In genomic region chr18:36095936-36096519, GRCh38 we compare ENCODE assay signal across 8 cellular contexts. TPM values are rescaled to one million over a fixed set of nuclear protein-coding genes. Genes with fewer than 3 reads are reported as not detected.
DNase-seq lines count a peak whose midpoint lies in the region; ATAC-seq and TF ChIP-seq lines count a peak whose summit lies in the region.

No MANE protein-coding gene starts in this region.

- H3K27ac ChIP-seq in right lobe of liver, result no peak overlapping the region

- no peaks in the 10 kb centered on the region for H3K36me3 Mint-ChIP-seq in T-helper 2 cell treated with Interferon-gamma antibody and Interleukin-4, amounts not matched to agents 5 μg/mL and 100 μg/mL, for 36 hours (ENCODE audit: low read depth)

- no peaks in the 10 kb centered on the region for H3K9me3 Mint-ChIP-seq in T-helper 2 cell treated with Interferon-gamma antibody and Interleukin-4, amounts not matched to agents 5 μg/mL and 100 μg/mL, for 36 hours

- ATAC-seq in right lobe of liver, result peak; percentile 67 to 80 (median 70)
- no peak for ATAC-seq in GM18498 (IDR thresholded peaks at IDR 0.05; ENCODE audit: unreplicated experiment)
- no peak for ATAC-seq in HG02840 (IDR thresholded peaks at IDR 0.05; ENCODE audit: low FRiP score, unreplicated experiment)

- TF ChIP-seq CTCF in right lobe of liver (IDR thresholded peaks at IDR 0.05), result peak; percentile 56 to 76 (median 62)

- no peaks in the 10 kb centered on the region for H3K27me3 ChIP-seq in right lobe of liver

- POLR2A ChIA-PET in HEK293T (lab: Yijun Ruan, JAX), result interaction anchor here (0.6 to 1.7 kb wide), 2 partner anchors 34 to 166 kb away, joined by 3 to 5 read pairs; no protein-coding TSS in a partner anchor

- peaks cover 24% of the 10 kb centered on the region for H3K27me3 Mint-ChIP-seq in T-helper 2 cell treated with Interferon-gamma antibody and Interleukin-4, amounts not matched to agents 5 μg/mL and 100 μg/mL, for 36 hours (ENCODE audit: low read depth)

- H3K36me3 ChIP-seq in right lobe of liver, result no peaks in the 10 kb centered on the region

- DNase-seq in COR-L47 (lab: John Stamatoyannopoulos, UW), result peak; percentile 70
- peak; percentile 49 for DNase-seq in HEK293T (ENCODE audit: extremely low spot score)
- DNase-seq in NCI-H82 (lab: John Stamatoyannopoulos, UW), result peak; percentile 67
- DNase-seq in central memory CD4-positive, alpha-beta T cell, result peak; percentile 38
- DNase-seq in right lobe of liver, result no peak
- DNase-seq in T-helper 2 cell treated with Interferon-gamma antibody and Interleukin-4, amounts not matched to agents 5 μg/mL and 100 μg/mL, for 36 hours (ENCODE audit: low spot score), result no peak

- H3K4me3 ChIP-seq in right lobe of liver, result no peak overlapping the region

- WGBS in right lobe of liver (ENCODE audit: insufficient coverage, low coverage, low lambda C conversion rate, missing lambda C conversion rate), result 15% methylated on average over 1 of the region's 1 CpG

- H3K9me3 ChIP-seq in right lobe of liver, result no peaks in the 10 kb centered on the region

- peaks cover 8% of the 10 kb centered on the region for H3K4me1 Mint-ChIP-seq in T-helper 2 cell treated with Interferon-gamma antibody and Interleukin-4, amounts not matched to agents 5 μg/mL and 100 μg/mL, for 36 hours (ENCODE audit: low read depth)

- H3K4me3 Mint-ChIP-seq in T-helper 2 cell treated with Interferon-gamma antibody and Interleukin-4, amounts not matched to agents 5 μg/mL and 100 μg/mL, for 36 hours, result no peak overlapping the region

- intact Hi-C loops in right lobe of liver (cut with DNase I), result loop anchor here in 1 of 2 donors (5.0 kb wide), 1 partner anchor 191 kb away; no protein-coding TSS in a partner anchor

- TF ChIP-seq POLR2A in right lobe of liver (IDR thresholded peaks at IDR 0.05), result no peak

- CTCF ChIA-PET in HEK293T (lab: Yijun Ruan, JAX), result interaction anchor here (0.7 to 2.9 kb wide), 18 partner anchors 10 to 733 kb away, joined by 3 to 46 read pairs (median 4); partner anchors contain the start of genes KIAA1328, RPRD1A and TPGS2

- H3K4me1 ChIP-seq in right lobe of liver, result no peaks in the 10 kb centered on the region

- H3K27ac Mint-ChIP-seq in T-helper 2 cell treated with Interferon-gamma antibody and Interleukin-4, amounts not matched to agents 5 μg/mL and 100 μg/mL, for 36 hours, result no peak overlapping the region

TF ChIP-seq in HEK293T, 16 proteins besides CTCF, POLR2A, EP300 and RAD21:
- TF ChIP-seq ZNF384 (IDR thresholded peaks at IDR 0.05) (no peak), TARDBP (IDR thresholded peaks at IDR 0.05) (no peak), ARNT (IDR thresholded peaks at IDR 0.05) (no peak), NFRKB (IDR thresholded peaks at IDR 0.05) (no peak), L3MBTL2 (conservative IDR thresholded peaks at IDR 0.05) (no peak), CTBP1 (IDR thresholded peaks at IDR 0.05; ENCODE audit: borderline replicate concordance) (no peak), BHLHE40 (IDR thresholded peaks at IDR 0.05; ENCODE audit: borderline replicate concordance) (no peak), ELF4 (IDR thresholded peaks at IDR 0.05) (no peak), FOXM1 (IDR thresholded peaks at IDR 0.05; ENCODE audit: borderline replicate concordance) (no peak), LEF1 (IDR thresholded peaks at IDR 0.05; ENCODE audit: borderline replicate concordance) (no peak), PKNOX1 (IDR thresholded peaks at IDR 0.05) (no peak), SP1 (IDR thresholded peaks at IDR 0.05) (no peak), SUZ12 (IDR thresholded peaks at IDR 0.05) (no peak), HDGF (IDR thresholded peaks at IDR 0.05; ENCODE audit: borderline replicate concordance) (no peak)

RNA-seq across cellular contexts. Expression of gene RPRD1A, which starts 28.7 kb away (rescaled TPM):
- total RNA-seq in right lobe of liver, result 10 to 100 TPM; 14.4 to 28.6 (median 20.9) TPM

RNA-seq across cellular contexts. Expression of gene SLC39A6, which starts 33.1 kb away (rescaled TPM):
- total RNA-seq in right lobe of liver, result 10 to 100 TPM in 2 of 6 experiments, 1 to 10 TPM in 4; 6.5 to 13.2 (median 8.7) TPM

RNA-seq across cellular contexts. Expression of gene ELP2, which starts 33.7 kb away (rescaled TPM):
- total RNA-seq in right lobe of liver, result 10 to 100 TPM; 26.9 to 58.7 (median 50.3) TPM

Comparison
In these comparisons a context has a peak if more than half of its experiments do, and no peak if none do; other contexts are left out.
1. DNase-seq: peak in COR-L47 (single experiment), HEK293T (single experiment), NCI-H82 (single experiment) and central memory CD4-positive, alpha-beta T cell (single experiment); none in right lobe of liver (0 of 3) and T-helper 2 cell treated with Interferon-gamma antibody and Interleukin-4, amounts not matched to agents 5 μg/mL and 100 μg/mL, for 36 hours (single experiment).
2. ATAC-seq: peak in right lobe of liver (4 of 4); none in GM18498 (single experiment) and HG02840 (single experiment).